ENCODE assay signal across 11 cellular contexts in genomic region chr15:90451215-90451850, GRCh38.
DNase-seq lines count a peak whose midpoint lies in the region; ATAC-seq and TF ChIP-seq lines count a peak whose summit lies in the region.
"Had no signal": no experiment of that assay in that cellular context is flagged by ENCODE, and none has a peak within 500 bp of the region (broad histone marks: within the 10 kb centered on the region; RNA-seq: fewer than 3 reads in every experiment).

No MANE protein-coding gene starts in this region.

- peaks cover 6% of the 10 kb centered on the region; the same call in 1 of the 2 replicates for H3K4me1 ChIP-seq in iPS DF 6.9 (ENCODE audit: control insufficient read depth, insufficient read depth, low read length)
- H3K4me1 ChIP-seq: Caco-2 had no signal

- H3K27ac ChIP-seq in iPS DF 6.9 (ENCODE audit: low read length) = no peak overlapping the region

- H3K4me1 Mint-ChIP-seq in T-helper 17 cell = peaks cover 12% of the 10 kb centered on the region

- peaks cover 11% of the 10 kb centered on the region; the same call in 1 of the 2 replicates for H3K36me3 ChIP-seq in iPS DF 6.9 (ENCODE audit: control insufficient read depth, insufficient read depth, low read length)

- H3K4me3 ChIP-seq in AG09309 (ENCODE audit: control insufficient read depth, low read depth, low read length) (no peak overlapping the region), iPS DF 6.9 (ENCODE audit: low read length) (no peak overlapping the region)

- H3K27ac Mint-ChIP-seq in T-helper 17 cell = peak overlapping the region; percentile 21
- H3K27ac Mint-ChIP-seq: activated CD4-positive, alpha-beta memory T cell treated with anti-CD3 and anti-CD28 coated beads, Interleukin-2, amount 10 ng/mL, durations not matched to agents 7 days and 5 days had no signal

- H3K9me3 ChIP-seq in T-helper 17 cell (ENCODE audit: control insufficient read depth, low read length, poor library complexity, severe bottlenecking) = no peaks in the 10 kb centered on the region
- H3K9me3 ChIP-seq in iPS DF 6.9 (ENCODE audit: control insufficient read depth, insufficient read depth, low read length) = no peaks in the 10 kb centered on the region
- H3K9me3 ChIP-seq: Caco-2 had no signal

- no peaks in the 10 kb centered on the region for H3K27me3 ChIP-seq in iPS DF 6.9 (ENCODE audit: control insufficient read depth, insufficient read depth, low read length)

- POLR2A ChIA-PET in HEK293T (lab: Yijun Ruan, JAX) (interaction anchor here (1.0 to 1.2 kb wide), 2 partner anchors 63 to 99 kb away, joined by 3 to 4 read pairs; partner anchors contain the start of genes IQGAP1 and ZNF774), GM10248 (lab: Yijun Ruan, JAX) (no interaction called here)

- ATAC-seq in T-helper 17 cell = no peak
- ATAC-seq in HG02870 (IDR thresholded peaks at IDR 0.05; ENCODE audit: unreplicated experiment) = no peak
- no peak for ATAC-seq in GM19395 (IDR thresholded peaks at IDR 0.05; ENCODE audit: unreplicated experiment)
- no peak for ATAC-seq in GM18909 (IDR thresholded peaks at IDR 0.05; ENCODE audit: poor library complexity, unreplicated experiment)
- ATAC-seq: Right ventricle myocardium inferior had no signal

- H3K27me3 Mint-ChIP-seq in T-helper 17 cell = no peaks in the 10 kb centered on the region
- H3K27me3 Mint-ChIP-seq: activated CD4-positive, alpha-beta memory T cell treated with anti-CD3 and anti-CD28 coated beads, Interleukin-2, amount 10 ng/mL, durations not matched to agents 7 days and 5 days had no signal

- no peak for TF ChIP-seq CTCF in AG09309 (IDR thresholded peaks at IDR 0.05; ENCODE audit: control insufficient read depth, insufficient read depth, low read depth, low read length, missing control alignments)
- no peak for TF ChIP-seq CTCF in GM10248 (IDR thresholded peaks at IDR 0.05; ENCODE audit: control extremely low read depth, extremely low read depth, low read depth, missing control alignments)

- CTCF ChIA-PET in HEK293T (lab: Yijun Ruan, JAX) (interaction anchor here (0.6 to 1.6 kb wide), 4 partner anchors 9 to 237 kb away, joined by 3 to 8 read pairs (median 4); no protein-coding TSS in a partner anchor), GM10248 (lab: Yijun Ruan, JAX) (interaction anchor here (0.8 to 1.6 kb wide), 3 partner anchors 23 to 84 kb away, joined by 3 to 4 read pairs (median 3); no protein-coding TSS in a partner anchor)

- no peak overlapping the region for H3K4me3 Mint-ChIP-seq in T-helper 17 cell
- H3K4me3 Mint-ChIP-seq: activated CD4-positive, alpha-beta memory T cell treated with anti-CD3 and anti-CD28 coated beads, Interleukin-2, amount 10 ng/mL, durations not matched to agents 7 days and 5 days had no signal

- H3K36me3 Mint-ChIP-seq in T-helper 17 cell (ENCODE audit: low read depth) = peaks cover 24% of the 10 kb centered on the region

- no CpG with 5 or more reads among the region's 4 CpGs for WGBS in iPS DF 6.9 (ENCODE audit: insufficient coverage, insufficient read length)

- DNase-seq in AG09309 (ENCODE audit: low read depth) = peak; percentile 25
- DNase-seq in HEK293T (ENCODE audit: extremely low spot score) = peak; percentile 27
- no peak for DNase-seq in T-helper 17 cell
- DNase-seq in iPS DF 6.9 (ENCODE audit: low read depth, low spot score) = peak; percentile 18
- no peak for DNase-seq in GM10248 (ENCODE audit: extremely low spot score)
- DNase-seq: activated CD4-positive, alpha-beta memory T cell treated with anti-CD3 and anti-CD28 coated beads, Interleukin-2, amount 10 ng/mL, durations not matched to agents 7 days and 5 days; Caco-2 had no signal

TF ChIP-seq in HEK293T, 16 proteins besides CTCF, POLR2A, EP300 and RAD21:
- TF ChIP-seq ARNT (IDR thresholded peaks at IDR 0.05) (no peak), NFRKB (IDR thresholded peaks at IDR 0.05) (no peak), PKNOX1 (IDR thresholded peaks at IDR 0.05) (peak; percentile 62), ZNF384 (IDR thresholded peaks at IDR 0.05) (peak; percentile 96), ELF4 (IDR thresholded peaks at IDR 0.05) (no peak), SUZ12 (IDR thresholded peaks at IDR 0.05) (no peak), LEF1 (IDR thresholded peaks at IDR 0.05; ENCODE audit: borderline replicate concordance) (0 out of 2 replicates have a peak, but pooled peaks have one; percentile 73)
TF ChIP-seq in HEK293T: peak in this region for 3.

Comparison
In these comparisons a context has a peak if more than half of its experiments do, and no peak if none do; other contexts are left out.
1. DNase-seq: peak in AG09309 (single experiment), HEK293T (single experiment) and iPS DF 6.9 (single experiment); none in T-helper 17 cell (0 of 3) and GM10248 (single experiment).